ENCODE assay signal across 9 cellular contexts in the genomic region with DNA sequence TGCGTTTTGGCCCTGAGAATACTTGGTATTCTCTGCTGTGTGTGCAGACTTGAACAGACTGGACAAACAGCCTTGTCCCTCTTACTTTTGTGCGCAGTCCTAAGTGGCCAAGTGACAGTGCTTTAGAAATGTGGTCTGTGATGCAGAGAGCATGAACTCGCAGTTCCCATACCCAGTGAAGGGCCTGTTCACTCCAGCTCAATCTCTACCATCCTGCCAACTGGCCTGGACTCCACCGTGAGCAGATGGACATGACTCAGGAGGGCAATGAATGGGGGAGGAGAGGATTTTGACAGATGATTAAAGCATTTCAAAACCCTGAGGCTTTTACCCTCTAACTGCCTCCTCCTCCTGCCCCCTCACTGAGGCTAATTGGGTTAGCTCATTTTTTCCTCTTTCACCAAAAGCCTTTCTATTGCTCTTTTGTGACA.
DNase-seq lines count a peak whose midpoint lies in the region; ATAC-seq and TF ChIP-seq lines count a peak whose summit lies in the region.
"Had no signal": no experiment of that assay in that cellular context is flagged by ENCODE, and none has a peak within 500 bp of the region (broad histone marks: within the 10 kb centered on the region; RNA-seq: fewer than 3 reads in every experiment).

No MANE protein-coding gene starts in this region.

- no peak overlapping the region for H3K4me3 ChIP-seq in fibroblast of villous mesenchyme (ENCODE audit: low read depth, low read length)
- H3K4me3 ChIP-seq in retinal pigment epithelial cell (ENCODE audit: low read length), result no peak overlapping the region

- TF ChIP-seq CTCF in fibroblast of villous mesenchyme (IDR thresholded peaks at IDR 0.05; ENCODE audit: insufficient read depth, low read depth, low read length) (no peak), retinal pigment epithelial cell (conservative IDR thresholded peaks at IDR 0.05; ENCODE audit: low read depth, low read length) (no peak)

- peak; percentile 85 for DNase-seq in GM04504 (ENCODE audit: low read depth)
- peak; percentile 96 for DNase-seq in RPMI7951 (ENCODE audit: low read depth)
- peak; percentile 13 for DNase-seq in fibroblast of villous mesenchyme (ENCODE audit: low read depth)
- peak; percentile 69 for DNase-seq in retinal pigment epithelial cell (ENCODE audit: low read depth)
- DNase-seq in NCI-H774 (lab: John Stamatoyannopoulos, UW), result no peak
- no peak for DNase-seq in DMS114 treated with DMSO at 0.1 percent for 48 hours (lab: John Stamatoyannopoulos, UW; ENCODE audit: unreplicated experiment)
- DNase-seq: T-helper 17 cell had no signal

- no peak for ATAC-seq in HG03280 (IDR thresholded peaks at IDR 0.05; ENCODE audit: unreplicated experiment)
- no peak for ATAC-seq in HG03439 (IDR thresholded peaks at IDR 0.05; ENCODE audit: unreplicated experiment)
- ATAC-seq: T-helper 17 cell had no signal

Comparison
In these comparisons a context has a peak if more than half of its experiments do, and no peak if none do; other contexts are left out.
1. DNase-seq: peak in GM04504 (single experiment), RPMI7951 (single experiment), fibroblast of villous mesenchyme (single experiment) and retinal pigment epithelial cell (single experiment); none in NCI-H774 (single experiment) and DMS114 treated with DMSO at 0.1 percent for 48 hours (single experiment).